In genomic region chrX:120672389-120672788, GRCh38 we compare ENCODE assay signal across 10 cellular contexts. TPM values are rescaled to one million over a fixed set of nuclear protein-coding genes. Genes with fewer than 3 reads are reported as not detected.
DNase-seq lines count a peak whose midpoint lies in the region; FAIRE-seq and TF ChIP-seq lines count a peak whose summit lies in the region.
"Had no signal": no experiment of that assay in that cellular context is flagged by ENCODE, and none has a peak within 500 bp of the region (broad histone marks: within the 10 kb centered on the region; RNA-seq: fewer than 3 reads in every experiment).

No MANE protein-coding gene starts in this region.

- POLR2A ChIA-PET in MCF 10A (lab: Yijun Ruan, JAX) = interaction anchor here (0.8 to 1.0 kb wide), 2 partner anchors 68 to 118 kb away, joined by 3 to 6 read pairs; partner anchors contain the start of gene MCTS1
- POLR2A ChIA-PET in HEK293T (lab: Yijun Ruan, JAX) = no interaction called here

- peak overlapping the region; percentile 7 for H3K27ac Mint-ChIP-seq in MCF 10A (ENCODE audit: low read depth, unreplicated experiment)
- no peak overlapping the region for H3K27ac Mint-ChIP-seq in CD14-positive monocyte
- H3K27ac Mint-ChIP-seq: memory B cell had no signal

- H3K36me3 ChIP-seq in kidney (ENCODE audit: control insufficient read depth in 1 of 2, insufficient read depth in 2 of 2, low read length in 2 of 2) (no peaks in the 10 kb centered on the region), tibial artery (no peaks in the 10 kb centered on the region)

- no peaks in the 10 kb centered on the region for H3K27me3 ChIP-seq in tibial artery

- intact Hi-C loops in MCF 10A (cut with micrococcal nuclease) = no loop called here
- intact Hi-C loops in kidney (cut with DNase I) = no loop called here
- intact Hi-C loops in tibial artery (cut with DNase I; ENCODE audit: low total_unique reads) = no loop called here
- intact Hi-C loops in CD14-positive monocyte (cut with micrococcal nuclease) = no loop called here

- H3K27me3 Mint-ChIP-seq in MCF 10A (ENCODE audit: insufficient read depth, unreplicated experiment) = no peaks in the 10 kb centered on the region
- H3K27me3 Mint-ChIP-seq in CD14-positive monocyte (ENCODE audit: low read depth in 3 of 3) = no peaks in the 10 kb centered on the region
- H3K27me3 Mint-ChIP-seq: memory B cell had no signal

- TF ChIP-seq CTCF in MCF 10A (IDR thresholded peaks at IDR 0.05; ENCODE audit: unreplicated experiment) (no peak), kidney (IDR thresholded peaks at IDR 0.05; ENCODE audit: borderline replicate concordance, extremely low read depth, insufficient read depth) (no peak), tibial artery (IDR thresholded peaks at IDR 0.05) (no peak), CD14-positive monocyte (IDR thresholded peaks at IDR 0.05) (no peak)

- H3K27ac ChIP-seq in kidney (ENCODE audit: low read depth in 2 of 2, low read length in 2 of 2) (peak overlapping the region; percentile 41 to 43), tibial artery (peak overlapping the region; percentile 69 to 70)

- peaks cover 6% of the 10 kb centered on the region for H3K9me3 Mint-ChIP-seq in MCF 10A (ENCODE audit: unreplicated experiment)
- peaks cover 3 to 17% (median 6%) of the 10 kb centered on the region in 7 donors for H3K9me3 Mint-ChIP-seq in CD14-positive monocyte

- no TSS peak for BruUV-seq in MCF 10A (replicated peaks; lab: Mats Ljungman, UMichigan)

- H3K4me3 Mint-ChIP-seq in MCF 10A (ENCODE audit: unreplicated experiment) (no peak overlapping the region), CD14-positive monocyte (no peak overlapping the region)
- H3K4me3 Mint-ChIP-seq: memory B cell had no signal

- CTCF ChIA-PET in MCF 10A (lab: Yijun Ruan, JAX) = interaction anchor here (1.0 to 2.6 kb wide), 2 partner anchors 8 to 24 kb away, joined by 4 to 14 read pairs; no protein-coding TSS in a partner anchor
- CTCF ChIA-PET in HEK293T (lab: Yijun Ruan, JAX) = no interaction called here

- DNase-seq in HT-29 (ENCODE audit: low spot score) = peak; percentile 41
- DNase-seq in MCF 10A (ENCODE audit: unreplicated experiment) = peak; percentile 94
- peak; percentile 66 for DNase-seq in kidney
- DNase-seq in tibial artery = peak; percentile 70 to 80
- DNase-seq in DMS79 (lab: John Stamatoyannopoulos, UW) = no peak
- DNase-seq in HEK293T (ENCODE audit: extremely low spot score) = no peak
- DNase-seq in CD14-positive monocyte (ENCODE audit: low spot score) = no peak
- no peak for DNase-seq in stimulated activated CD8-positive, alpha-beta memory T cell treated with anti-CD3 and anti-CD28 coated beads, Interleukin-4, amount 100 ng/mL, for 48 hours
- DNase-seq: central memory CD4-positive, alpha-beta T cell had no signal

- no peak for FAIRE-seq in kidney (lab: Jason Lieb, UNC)

- H3K4me1 Mint-ChIP-seq in MCF 10A (ENCODE audit: insufficient read depth, unreplicated experiment) = peaks cover 8% of the 10 kb centered on the region
- H3K4me1 Mint-ChIP-seq in CD14-positive monocyte = no peaks in the 10 kb centered on the region

- H3K4me3 ChIP-seq in kidney (ENCODE audit: low read length in 2 of 2) = no peak overlapping the region
- no peak overlapping the region for H3K4me3 ChIP-seq in tibial artery

- no peak overlapping the region for H3K9ac ChIP-seq in kidney (ENCODE audit: low read length in 2 of 2)

- no peaks in the 10 kb centered on the region for H3K36me3 Mint-ChIP-seq in MCF 10A (ENCODE audit: insufficient read depth, unreplicated experiment)
- H3K36me3 Mint-ChIP-seq in CD14-positive monocyte = no peaks in the 10 kb centered on the region

- H3K9me3 ChIP-seq in kidney (ENCODE audit: control insufficient read depth in 1 of 2, low read length in 2 of 2) = no peaks in the 10 kb centered on the region
- H3K9me3 ChIP-seq in tibial artery = no peaks in the 10 kb centered on the region

- H3K4me1 ChIP-seq in kidney (ENCODE audit: control insufficient read depth in 1 of 2, insufficient read depth in 1 of 2, low read depth in 1 of 2, low read length in 2 of 2) (no peaks in the 10 kb centered on the region), tibial artery (peaks cover 0 to 12% (median 0%) of the 10 kb centered on the region in 4 donors)

TF ChIP-seq in HEK293T, 16 proteins besides CTCF, POLR2A, EP300 and RAD21:
- no peak for TF ChIP-seq PKNOX1 (IDR thresholded peaks at IDR 0.05)
- TF ChIP-seq ELF4 (IDR thresholded peaks at IDR 0.05) = no peak
- no peak for TF ChIP-seq HDGF (IDR thresholded peaks at IDR 0.05; ENCODE audit: borderline replicate concordance)
- no peak for TF ChIP-seq BHLHE40 (IDR thresholded peaks at IDR 0.05; ENCODE audit: borderline replicate concordance)
- no peak for TF ChIP-seq SUZ12 (IDR thresholded peaks at IDR 0.05)
- TF ChIP-seq TARDBP (IDR thresholded peaks at IDR 0.05) = no peak
- TF ChIP-seq ARNT (IDR thresholded peaks at IDR 0.05) = no peak
- no peak for TF ChIP-seq NFRKB (IDR thresholded peaks at IDR 0.05)
- no peak for TF ChIP-seq FOXK2 (IDR thresholded peaks at IDR 0.05)
- TF ChIP-seq FOXA1 (IDR thresholded peaks at IDR 0.05) = no peak
- TF ChIP-seq SP1 (IDR thresholded peaks at IDR 0.05) = no peak
- no peak for TF ChIP-seq L3MBTL2 (conservative IDR thresholded peaks at IDR 0.05)
- TF ChIP-seq FOXM1 (IDR thresholded peaks at IDR 0.05; ENCODE audit: borderline replicate concordance) = no peak
- TF ChIP-seq CTBP1 (IDR thresholded peaks at IDR 0.05; ENCODE audit: borderline replicate concordance) = no peak
- no peak for TF ChIP-seq LEF1 (IDR thresholded peaks at IDR 0.05; ENCODE audit: borderline replicate concordance)
- no peak for TF ChIP-seq ZNF384 (IDR thresholded peaks at IDR 0.05)

RNA-seq across cellular contexts. Expression of gene C1GALT1C1, which starts 42.5 kb away (rescaled TPM):
- 17.7 and 18.6 TPM in 2 replicates for total RNA-seq in HT-29 (2014; rRNA removed; shearing (Covaris generic))
- total RNA-seq in MCF 10A (2022) (6.3 and 8.7 TPM in 2 replicates), kidney (25.4 TPM)
- polyA plus RNA-seq in kidney (ENCODE audit: insufficient read depth, low read depth, low replicate concordance) (35.1 TPM), CD14-positive monocyte (10 to 100 TPM; 42.1 to 44.3 TPM)

Comparison
In these comparisons a context has a peak if more than half of its experiments do, and no peak if none do; other contexts are left out.
1. DNase-seq: peak in HT-29 (single experiment), MCF 10A (single experiment), kidney (single experiment) and tibial artery (2 of 2); none in DMS79 (single experiment), HEK293T (single experiment), CD14-positive monocyte (single experiment) and stimulated activated CD8-positive, alpha-beta memory T cell treated with anti-CD3 and anti-CD28 coated beads, Interleukin-4, amount 100 ng/mL, for 48 hours (single experiment).